ENCODE assay signal across 23 cellular contexts in the genomic region with DNA sequence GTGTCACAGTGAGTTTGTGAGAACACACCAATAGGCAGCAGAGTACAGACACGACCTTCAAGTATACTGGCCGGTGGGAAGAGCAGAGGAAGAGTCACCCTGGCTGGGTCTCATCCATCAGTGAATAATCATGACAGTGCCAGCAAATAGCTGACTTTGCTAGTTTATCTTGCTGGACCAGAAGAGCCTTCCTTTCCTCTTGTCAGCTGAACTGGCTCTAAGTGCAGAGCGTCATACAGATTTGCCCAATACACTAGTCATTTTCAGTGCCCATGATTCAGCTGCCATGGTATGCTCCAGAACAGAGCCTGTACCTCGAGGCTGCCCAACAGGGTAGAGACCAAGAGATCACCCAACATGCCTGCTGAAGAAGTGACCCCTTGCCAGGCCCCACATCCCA.
A peak's percentile ranks its signal among the peaks of the same experiment; 100 is the strongest.
DNase-seq lines count a peak whose midpoint lies in the region; ATAC-seq, FAIRE-seq and TF ChIP-seq lines count a peak whose summit lies in the region.
"Had no signal": no experiment of that assay in that cellular context is flagged by ENCODE, and none has a peak within 500 bp of the region (broad histone marks: within the 10 kb centered on the region; RNA-seq: fewer than 3 reads in every experiment).

No MANE protein-coding gene starts in this region.

- H3K4me1 ChIP-seq in HepG2 (ENCODE audit: insufficient read depth, low read length) (no peaks in the 10 kb centered on the region), right lobe of liver (no peaks in the 10 kb centered on the region), K562 (replicated peaks in 1 of 2; ENCODE audit: control insufficient read depth in 2 of 2, insufficient read depth in 2 of 2, low read length in 2 of 2) (no peaks in the 10 kb centered on the region), upper lobe of right lung (no peaks in the 10 kb centered on the region), transverse colon (no peaks in the 10 kb centered on the region)
- H3K4me1 ChIP-seq: BLaER1, Caco-2 had no signal

- POLR2A ChIA-PET in HepG2 (lab: Yijun Ruan, JAX) (no interaction called here), K562 (lab: Yijun Ruan, JAX) (no interaction called here)

- no peak for TF ChIP-seq RAD21 in HepG2 (CRISPR knock-in tag; IDR thresholded peaks at IDR 0.05)
- no peak for TF ChIP-seq RAD21 in K562 (CRISPR knock-in tag; conservative IDR thresholded peaks at IDR 0.05 in 1 of 2, IDR thresholded peaks at IDR 0.05 in 1 of 2)

- H3K79me2 ChIP-seq in HepG2 (ENCODE audit: insufficient read depth, low read length) = no peaks in the 10 kb centered on the region
- H3K79me2 ChIP-seq in K562 (ENCODE audit: control insufficient read depth, insufficient read depth, low read length) = no peaks in the 10 kb centered on the region

- CTCF ChIA-PET in HepG2 (lab: Yijun Ruan, JAX; ENCODE audit: low intra/inter-chr PET ratio, low total read pairs) (no interaction called here), K562 (lab: Yijun Ruan, JAX; ENCODE audit: low intra/inter-chr PET ratio) (no interaction called here)

- FAIRE-seq in HepG2 (lab: Jason Lieb, UNC) = no peak
- no peak for FAIRE-seq in K562 (lab: Jason Lieb, UNC)
- FAIRE-seq: A204.1, GM12878, GM19239 had no signal

- intact Hi-C loops in HepG2 (cut with micrococcal nuclease; ENCODE audit: unreplicated experiment) = no loop called here
- intact Hi-C loops in right lobe of liver (cut with DNase I) = no loop called here
- intact Hi-C loops in K562 (cut with micrococcal nuclease) = no loop called here
- intact Hi-C loops in upper lobe of right lung (cut with DNase I) = no loop called here
- intact Hi-C loops in transverse colon (cut with DNase I; ENCODE audit: low total_unique reads) = no loop called here

- H3K9me1 ChIP-seq in K562 (ENCODE audit: control insufficient read depth, insufficient read depth, low read length) = no peaks in the 10 kb centered on the region

- BruUV-seq in HepG2 (replicated peaks; lab: Mats Ljungman, UMichigan) (no TSS peak), K562 (replicated peaks; lab: Mats Ljungman, UMichigan) (no TSS peak)

- H4K20me1 ChIP-seq in HepG2 (ENCODE audit: insufficient read depth, low read length) = no peaks in the 10 kb centered on the region
- no peaks in the 10 kb centered on the region for H4K20me1 ChIP-seq in K562 (replicated peaks; ENCODE audit: control insufficient read depth, insufficient read depth, low read length)
- H4K20me1 ChIP-seq: BLaER1 had no signal

- in situ Hi-C loops in HepG2 (cut with HindIII; ENCODE audit: extremely low pct_ligation_motif_present, low pct_unique_long_range_greater_than_20kb) (loop anchor here (5.0 kb wide), 1 partner anchor 171 kb away; no protein-coding TSS in a partner anchor), K562 (cut with MboI) (no loop called here), transverse colon (cut with MboI; ENCODE audit: low pct_ligation_motif_present in 1 of 4, low pct_unique_long_range_greater_than_20kb in 1 of 4, low sequenced_read_pairs in 3 of 4) (loop anchor here in 1 of 4 donors (25.0 kb wide), 1 partner anchor 171 kb away; a partner anchor contains a TSS)

- H3K27me3 ChIP-seq in HepG2 (ENCODE audit: control insufficient read depth in 1 of 2, insufficient read depth in 2 of 2, low read length in 2 of 2) (peaks cover 1 to 4% of the 10 kb centered on the region in 2 experiments; a peak in 1 of 5 replicates), right lobe of liver (no peaks in the 10 kb centered on the region), K562 (ENCODE audit: control insufficient read depth in 2 of 2, insufficient read depth in 2 of 2, low read length in 2 of 2) (no peaks in the 10 kb centered on the region; a peak in 1 of 5 replicates), upper lobe of right lung (peaks cover 4% of the 10 kb centered on the region), transverse colon (no peaks in the 10 kb centered on the region)
- H3K27me3 ChIP-seq: BLaER1 had no signal

- no peak for ATAC-seq in HepG2
- ATAC-seq in right lobe of liver = no peak
- no peak for ATAC-seq in K562
- peak; percentile 96 for ATAC-seq in esophagus mucosa
- ATAC-seq in upper lobe of right lung = no peak
- ATAC-seq: CD8-positive, alpha-beta T cell; GM12878; GM23338; HCT116 had no signal

- no peak for TF ChIP-seq CTCF in HepG2 (CRISPR knock-in tag; IDR thresholded peaks at IDR 0.05)
- TF ChIP-seq CTCF in right lobe of liver (IDR thresholded peaks at IDR 0.05) = no peak
- no peak for TF ChIP-seq CTCF in K562 (IDR thresholded peaks at IDR 0.05 in 2 of 3, conservative IDR thresholded peaks at IDR 0.05 in 1 of 3; ENCODE audit: insufficient read depth in 2 of 3, low read depth in 1 of 3, low read length in 3 of 3)
- TF ChIP-seq CTCF in upper lobe of right lung (IDR thresholded peaks at IDR 0.05) = no peak
- TF ChIP-seq CTCF in transverse colon (IDR thresholded peaks at IDR 0.05) = no peak

- no peak for TF ChIP-seq EP300 in HepG2 (IDR thresholded peaks at IDR 0.05; ENCODE audit: low read depth in 2 of 2, low read length in 2 of 2)
- TF ChIP-seq EP300 in HepG2 (CRISPR knock-in tag; IDR thresholded peaks at IDR 0.05; ENCODE audit: borderline replicate concordance) = no peak
- TF ChIP-seq EP300 in K562 (IDR thresholded peaks at IDR 0.05; ENCODE audit: low read length) = no peak
- no peak for TF ChIP-seq EP300 in transverse colon (IDR thresholded peaks at IDR 0.05; ENCODE audit: low read depth)

- TF ChIP-seq POLR2A in HepG2 (IDR thresholded peaks at IDR 0.05; ENCODE audit: insufficient read depth in 1 of 2, low read depth in 2 of 2, low read length in 2 of 2) (no peak), right lobe of liver (IDR thresholded peaks at IDR 0.05) (no peak), K562 (conservative IDR thresholded peaks at IDR 0.05) (no peak), transverse colon (IDR thresholded peaks at IDR 0.05) (no peak)

- H3K27ac ChIP-seq in HepG2 (ENCODE audit: extremely low read length, insufficient read depth, low read length) (no peak overlapping the region), right lobe of liver (no peak overlapping the region), K562 (ENCODE audit: extremely low read depth, low read depth, low read length) (no peak overlapping the region), upper lobe of right lung (no peak overlapping the region), transverse colon (no peak overlapping the region)
- H3K27ac ChIP-seq: 22Rv1, BLaER1, C4-2B had no signal

- H3K36me3 ChIP-seq in HepG2 (replicated peaks in 1 of 2; ENCODE audit: control insufficient read depth in 1 of 2, insufficient read depth in 2 of 2, low read length in 2 of 2) (no peaks in the 10 kb centered on the region), right lobe of liver (no peaks in the 10 kb centered on the region), K562 (ENCODE audit: control insufficient read depth, insufficient read depth, low read length) (no peaks in the 10 kb centered on the region), upper lobe of right lung (no peaks in the 10 kb centered on the region), transverse colon (no peaks in the 10 kb centered on the region)
- H3K36me3 ChIP-seq: BLaER1 had no signal

- WGBS in HepG2 (ENCODE audit: low lambda C conversion rate) = 17% methylated on average over 2 of the region's 4 CpGs
- WGBS in right lobe of liver (ENCODE audit: insufficient coverage, low coverage, low lambda C conversion rate, missing lambda C conversion rate) = 55% methylated on average over 2 of the region's 4 CpGs
- 0% methylated on average over 3 of the region's 4 CpGs for WGBS in K562 (ENCODE audit: insufficient coverage, low coverage, missing lambda C conversion rate)
- WGBS in transverse colon (ENCODE audit: low coverage in 1 of 2), 2 donors = 90% methylated on average over 4 of the region's 4 CpGs; no CpG with 5 or more reads in 1 of the 2 donors

- H3K9me3 ChIP-seq in HepG2 (ENCODE audit: low read length) = peaks cover 14% of the 10 kb centered on the region
- no peaks in the 10 kb centered on the region for H3K9me3 ChIP-seq in right lobe of liver
- H3K9me3 ChIP-seq in K562 (replicated peaks; ENCODE audit: control insufficient read depth, insufficient read depth, low read depth, low read length) = peaks cover 3% of the 10 kb centered on the region
- H3K9me3 ChIP-seq in upper lobe of right lung = peaks cover 4% of the 10 kb centered on the region
- H3K9me3 ChIP-seq in transverse colon = peaks cover 0 to 5% of the 10 kb centered on the region in 2 donors

- H2AFZ ChIP-seq in HepG2 (ENCODE audit: low read length) (no peak overlapping the region), K562 (ENCODE audit: low read depth, low read length) (no peak overlapping the region)
- H2AFZ ChIP-seq: GM23338 had no signal

- H3K4me3 ChIP-seq in HepG2 (replicated peaks in 1 of 3; ENCODE audit: insufficient read depth in 1 of 3, low read depth in 2 of 3, low read length in 3 of 3) = no peak overlapping the region
- no peak overlapping the region for H3K4me3 ChIP-seq in right lobe of liver
- H3K4me3 ChIP-seq in K562 = no peak overlapping the region
- H3K4me3 ChIP-seq in upper lobe of right lung = no peak overlapping the region
- no peak overlapping the region for H3K4me3 ChIP-seq in transverse colon
- H3K4me3 ChIP-seq: BLaER1, GM12878, GM23338 had no signal

- DNase-seq in HepG2 (ENCODE audit: low spot score) (no peak), right lobe of liver (no peak), K562 (ENCODE audit: extremely low read depth in 1 of 4, low spot score in 3 of 4) (no peak), upper lobe of right lung (peak; percentile 16), mucosa of gallbladder (ENCODE audit: low spot score) (no peak), NCI-H2107 treated with DMSO at 0.1 percent for 48 hours (lab: John Stamatoyannopoulos, UW; ENCODE audit: unreplicated experiment) (no peak), transverse colon (no peak)
- DNase-seq: Caco-2; CD4-positive, CD25-positive, alpha-beta regulatory T cell; CD8-positive, alpha-beta T cell; DMS153; DND-41; GDM1; H9 had no signal

- no peak overlapping the region for H3K9ac ChIP-seq in HepG2 (ENCODE audit: insufficient read depth, low read depth, low read length)
- no peak overlapping the region for H3K9ac ChIP-seq in K562 (ENCODE audit: insufficient read depth in 1 of 2, low read depth in 2 of 2, low read length in 2 of 2)
- H3K9ac ChIP-seq: BLaER1 had no signal

- H3K4me2 ChIP-seq in HepG2 (ENCODE audit: low read depth, low read length) (no peak overlapping the region), K562 (ENCODE audit: insufficient read depth, low read length) (no peak overlapping the region)
- H3K4me2 ChIP-seq: BLaER1, GM23338 had no signal

TF ChIP-seq in HepG2, 621 proteins besides CTCF, POLR2A, EP300 and RAD21 (continues in another document):
- peak; percentile 37; the same call in 1 of the 2 replicates for TF ChIP-seq MAFF (IDR thresholded peaks at IDR 0.05; ENCODE audit: low read depth, low read length)

TF ChIP-seq in K562, 482 proteins besides CTCF, POLR2A, EP300 and RAD21:
- TF ChIP-seq ZNF316 (IDR thresholded peaks at IDR 0.05) (peak; percentile 16; the same call in 1 of the 2 replicates), ZFPM2 (CRISPR knock-in tag; IDR thresholded peaks at IDR 0.05) (no peak)
